ENCODE assay signal across 1 cellular context in genomic region chr10:73043319-73043718, GRCh38.
TF ChIP-seq lines count a peak whose summit lies in the region.

No MANE protein-coding gene starts in this region.

TF ChIP-seq in endothelial cell of umbilical vein, 7 proteins besides CTCF, POLR2A, EP300 and RAD21 (continued from another document):
- TF ChIP-seq POLR2AphosphoS5 (IDR thresholded peaks at IDR 0.05; ENCODE audit: insufficient read depth, low read depth, low read length) (no peak), JUN (IDR thresholded peaks at IDR 0.05; ENCODE audit: borderline replicate concordance, insufficient read depth, insufficient read length, low read depth) (no peak), EZH2 (IDR thresholded peaks at IDR 0.05; ENCODE audit: borderline replicate concordance, low read depth, low read length, severe bottlenecking) (no peak), GATA2 (IDR thresholded peaks at IDR 0.05; ENCODE audit: insufficient read depth, insufficient read length, low read depth, low read length) (no peak)
